1 cellular context compared by ENCODE assay signal in genomic region chr13:45327253-45327954, GRCh38.
TF ChIP-seq lines count a peak whose summit lies in the region.

No MANE protein-coding gene starts in this region.

TF ChIP-seq in WTC11, 78 proteins besides CTCF, POLR2A, EP300 and RAD21 (continued from another document):
- TF ChIP-seq ZNF532 (CRISPR knock-in tag; IDR thresholded peaks at IDR 0.05; ENCODE audit: borderline replicate concordance) (no peak), ETV6 (CRISPR knock-in tag; IDR thresholded peaks at IDR 0.05) (no peak), ZNF512 (CRISPR knock-in tag; IDR thresholded peaks at IDR 0.05; ENCODE audit: borderline replicate concordance) (no peak), FOXK1 (CRISPR knock-in tag; IDR thresholded peaks at IDR 0.05) (no peak), ZNF671 (CRISPR knock-in tag; IDR thresholded peaks at IDR 0.05) (no peak), ELF4 (CRISPR knock-in tag; IDR thresholded peaks at IDR 0.05; ENCODE audit: low read depth) (no peak), NFYB (CRISPR knock-in tag; conservative IDR thresholded peaks at IDR 0.05; ENCODE audit: low read depth) (no peak), ZSCAN18 (CRISPR knock-in tag; IDR thresholded peaks at IDR 0.05) (no peak), SMAD4 (CRISPR knock-in tag; IDR thresholded peaks at IDR 0.05) (no peak), ZNF121 (CRISPR knock-in tag; IDR thresholded peaks at IDR 0.05) (no peak)
- TF ChIP-seq, protein P1, sequence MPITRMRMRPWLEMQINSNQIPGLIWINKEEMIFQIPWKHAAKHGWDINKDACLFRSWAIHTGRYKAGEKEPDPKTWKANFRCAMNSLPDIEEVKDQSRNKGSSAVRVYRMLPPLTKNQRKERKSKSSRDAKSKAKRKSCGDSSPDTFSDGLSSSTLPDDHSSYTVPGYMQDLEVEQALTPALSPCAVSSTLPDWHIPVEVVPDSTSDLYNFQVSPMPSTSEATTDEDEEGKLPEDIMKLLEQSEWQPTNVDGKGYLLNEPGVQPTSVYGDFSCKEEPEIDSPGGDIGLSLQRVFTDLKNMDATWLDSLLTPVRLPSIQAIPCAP (CRISPR knock-in tag; IDR thresholded peaks at IDR 0.05) = no peak
